In the genomic region with DNA sequence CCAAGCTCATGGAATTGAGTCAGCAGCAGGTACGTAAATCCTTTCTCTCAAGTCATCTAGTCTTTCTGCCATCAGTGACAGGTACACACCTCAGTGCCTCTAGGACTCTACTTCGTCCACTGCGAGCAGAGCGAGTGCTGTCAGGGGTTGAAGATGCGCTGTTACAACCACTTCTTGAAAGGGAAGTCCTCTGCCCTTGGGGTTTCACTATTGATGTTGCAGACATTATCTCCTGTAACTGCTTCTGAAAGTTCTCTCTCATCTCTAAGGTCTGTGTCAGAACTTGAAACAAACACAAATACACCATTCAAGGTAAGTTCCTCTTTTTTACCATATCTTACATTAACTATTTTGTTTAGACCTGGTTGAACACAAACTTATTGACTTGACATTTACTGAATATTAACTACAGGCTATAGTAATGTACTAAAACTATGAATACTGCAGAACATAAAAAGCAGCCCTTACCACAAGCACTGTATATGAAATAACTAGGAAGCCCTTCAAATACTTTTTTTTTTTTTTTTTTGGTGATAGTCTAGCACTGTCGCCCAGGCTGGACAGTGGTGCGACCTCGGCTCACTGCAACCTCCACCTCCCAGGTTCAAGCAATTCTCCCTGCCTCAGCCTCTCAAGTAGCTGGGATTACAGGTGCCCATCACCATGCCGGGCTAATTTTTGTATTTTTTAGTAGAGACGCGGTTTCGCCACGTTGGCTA, we compare ENCODE assay signal across 1 cellular context.
TF ChIP-seq lines count a peak whose summit lies in the region.

No MANE protein-coding gene starts in this region.

TF ChIP-seq in GM12878, 131 proteins besides CTCF, POLR2A, EP300 and RAD21 (continued from another document and continues in another):
- TF ChIP-seq, protein P1, sequence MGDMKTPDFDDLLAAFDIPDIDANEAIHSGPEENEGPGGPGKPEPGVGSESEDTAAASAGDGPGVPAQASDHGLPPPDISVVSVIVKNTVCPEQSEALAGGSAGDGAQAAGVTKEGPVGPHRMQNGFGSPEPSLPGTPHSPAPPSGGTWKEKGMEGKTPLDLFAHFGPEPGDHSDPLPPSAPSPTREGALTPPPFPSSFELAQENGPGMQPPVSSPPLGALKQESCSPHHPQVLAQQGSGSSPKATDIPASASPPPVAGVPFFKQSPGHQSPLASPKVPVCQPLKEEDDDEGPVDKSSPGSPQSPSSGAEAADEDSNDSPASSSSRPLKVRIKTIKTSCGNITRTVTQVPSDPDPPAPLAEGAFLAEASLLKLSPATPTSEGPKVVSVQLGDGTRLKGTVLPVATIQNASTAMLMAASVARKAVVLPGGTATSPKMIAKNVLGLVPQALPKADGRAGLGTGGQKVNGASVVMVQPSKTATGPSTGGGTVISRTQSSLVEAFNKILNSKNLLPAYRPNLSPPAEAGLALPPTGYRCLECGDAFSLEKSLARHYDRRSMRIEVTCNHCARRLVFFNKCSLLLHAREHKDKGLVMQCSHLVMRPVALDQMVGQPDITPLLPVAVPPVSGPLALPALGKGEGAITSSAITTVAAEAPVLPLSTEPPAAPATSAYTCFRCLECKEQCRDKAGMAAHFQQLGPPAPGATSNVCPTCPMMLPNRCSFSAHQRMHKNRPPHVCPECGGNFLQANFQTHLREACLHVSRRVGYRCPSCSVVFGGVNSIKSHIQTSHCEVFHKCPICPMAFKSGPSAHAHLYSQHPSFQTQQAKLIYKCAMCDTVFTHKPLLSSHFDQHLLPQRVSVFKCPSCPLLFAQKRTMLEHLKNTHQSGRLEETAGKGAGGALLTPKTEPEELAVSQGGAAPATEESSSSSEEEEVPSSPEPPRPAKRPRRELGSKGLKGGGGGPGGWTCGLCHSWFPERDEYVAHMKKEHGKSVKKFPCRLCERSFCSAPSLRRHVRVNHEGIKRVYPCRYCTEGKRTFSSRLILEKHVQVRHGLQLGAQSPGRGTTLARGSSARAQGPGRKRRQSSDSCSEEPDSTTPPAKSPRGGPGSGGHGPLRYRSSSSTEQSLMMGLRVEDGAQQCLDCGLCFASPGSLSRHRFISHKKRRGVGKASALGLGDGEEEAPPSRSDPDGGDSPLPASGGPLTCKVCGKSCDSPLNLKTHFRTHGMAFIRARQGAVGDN (IDR thresholded peaks at IDR 0.05) = no peak
- no peak for TF ChIP-seq POLR2AphosphoS2 (IDR thresholded peaks at IDR 0.05; ENCODE audit: low read depth, low read length)
- TF ChIP-seq ZNF274 (IDR thresholded peaks at IDR 0.05; ENCODE audit: insufficient read depth, insufficient read length) = no peak
- TF ChIP-seq, protein P2, sequence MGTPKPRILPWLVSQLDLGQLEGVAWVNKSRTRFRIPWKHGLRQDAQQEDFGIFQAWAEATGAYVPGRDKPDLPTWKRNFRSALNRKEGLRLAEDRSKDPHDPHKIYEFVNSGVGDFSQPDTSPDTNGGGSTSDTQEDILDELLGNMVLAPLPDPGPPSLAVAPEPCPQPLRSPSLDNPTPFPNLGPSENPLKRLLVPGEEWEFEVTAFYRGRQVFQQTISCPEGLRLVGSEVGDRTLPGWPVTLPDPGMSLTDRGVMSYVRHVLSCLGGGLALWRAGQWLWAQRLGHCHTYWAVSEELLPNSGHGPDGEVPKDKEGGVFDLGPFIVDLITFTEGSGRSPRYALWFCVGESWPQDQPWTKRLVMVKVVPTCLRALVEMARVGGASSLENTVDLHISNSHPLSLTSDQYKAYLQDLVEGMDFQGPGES (IDR thresholded peaks at IDR 0.05) = no peak
- TF ChIP-seq RAD51 (IDR thresholded peaks at IDR 0.05) = no peak
- TF ChIP-seq ATF7 (IDR thresholded peaks at IDR 0.05; ENCODE audit: low read depth) = peak; percentile 79
- TF ChIP-seq JUNB (IDR thresholded peaks at IDR 0.05) = peak; percentile 70
- peak in 1 of 2 experiments; percentile 44; a peak in 2 of 4 replicates for TF ChIP-seq IKZF2 (IDR thresholded peaks at IDR 0.05)
- peak; percentile 68 for TF ChIP-seq ZNF24 (IDR thresholded peaks at IDR 0.05)
- TF ChIP-seq, protein P3, sequence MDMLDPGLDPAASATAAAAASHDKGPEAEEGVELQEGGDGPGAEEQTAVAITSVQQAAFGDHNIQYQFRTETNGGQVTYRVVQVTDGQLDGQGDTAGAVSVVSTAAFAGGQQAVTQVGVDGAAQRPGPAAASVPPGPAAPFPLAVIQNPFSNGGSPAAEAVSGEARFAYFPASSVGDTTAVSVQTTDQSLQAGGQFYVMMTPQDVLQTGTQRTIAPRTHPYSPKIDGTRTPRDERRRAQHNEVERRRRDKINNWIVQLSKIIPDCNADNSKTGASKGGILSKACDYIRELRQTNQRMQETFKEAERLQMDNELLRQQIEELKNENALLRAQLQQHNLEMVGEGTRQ (IDR thresholded peaks at IDR 0.05; ENCODE audit: borderline replicate concordance, low read depth, low read length) = no peak
- TF ChIP-seq GABPA (IDR thresholded peaks at IDR 0.05; ENCODE audit: low read depth) = 0 out of 2 replicates have a peak, but pooled peaks have one; percentile 34
- no peak for TF ChIP-seq BMI1 (IDR thresholded peaks at IDR 0.05; ENCODE audit: borderline replicate concordance)
- TF ChIP-seq SPI1 (IDR thresholded peaks at IDR 0.05; ENCODE audit: borderline replicate concordance, insufficient read depth, low read depth, low read length) = peak; percentile 92
- TF ChIP-seq SRF (IDR thresholded peaks at IDR 0.05; ENCODE audit: low read depth in 2 of 2, low read length in 2 of 2) = no peak
- TF ChIP-seq PAX8 (IDR thresholded peaks at IDR 0.05) = no peak
- no peak for TF ChIP-seq KLF5 (IDR thresholded peaks at IDR 0.05; ENCODE audit: partially characterized antibody)
- TF ChIP-seq MXI1 (IDR thresholded peaks at IDR 0.05; ENCODE audit: low read depth, low read length) = peak; percentile 47; the same call in 1 of the 2 replicates
- TF ChIP-seq BRCA1 (IDR thresholded peaks at IDR 0.05; ENCODE audit: low read depth, low read length) = no peak
- TF ChIP-seq, protein P4, sequence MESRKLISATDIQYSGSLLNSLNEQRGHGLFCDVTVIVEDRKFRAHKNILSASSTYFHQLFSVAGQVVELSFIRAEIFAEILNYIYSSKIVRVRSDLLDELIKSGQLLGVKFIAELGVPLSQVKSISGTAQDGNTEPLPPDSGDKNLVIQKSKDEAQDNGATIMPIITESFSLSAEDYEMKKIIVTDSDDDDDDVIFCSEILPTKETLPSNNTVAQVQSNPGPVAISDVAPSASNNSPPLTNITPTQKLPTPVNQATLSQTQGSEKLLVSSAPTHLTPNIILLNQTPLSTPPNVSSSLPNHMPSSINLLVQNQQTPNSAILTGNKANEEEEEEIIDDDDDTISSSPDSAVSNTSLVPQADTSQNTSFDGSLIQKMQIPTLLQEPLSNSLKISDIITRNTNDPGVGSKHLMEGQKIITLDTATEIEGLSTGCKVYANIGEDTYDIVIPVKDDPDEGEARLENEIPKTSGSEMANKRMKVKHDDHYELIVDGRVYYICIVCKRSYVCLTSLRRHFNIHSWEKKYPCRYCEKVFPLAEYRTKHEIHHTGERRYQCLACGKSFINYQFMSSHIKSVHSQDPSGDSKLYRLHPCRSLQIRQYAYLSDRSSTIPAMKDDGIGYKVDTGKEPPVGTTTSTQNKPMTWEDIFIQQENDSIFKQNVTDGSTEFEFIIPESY (IDR thresholded peaks at IDR 0.05) = no peak
- TF ChIP-seq, protein P5, sequence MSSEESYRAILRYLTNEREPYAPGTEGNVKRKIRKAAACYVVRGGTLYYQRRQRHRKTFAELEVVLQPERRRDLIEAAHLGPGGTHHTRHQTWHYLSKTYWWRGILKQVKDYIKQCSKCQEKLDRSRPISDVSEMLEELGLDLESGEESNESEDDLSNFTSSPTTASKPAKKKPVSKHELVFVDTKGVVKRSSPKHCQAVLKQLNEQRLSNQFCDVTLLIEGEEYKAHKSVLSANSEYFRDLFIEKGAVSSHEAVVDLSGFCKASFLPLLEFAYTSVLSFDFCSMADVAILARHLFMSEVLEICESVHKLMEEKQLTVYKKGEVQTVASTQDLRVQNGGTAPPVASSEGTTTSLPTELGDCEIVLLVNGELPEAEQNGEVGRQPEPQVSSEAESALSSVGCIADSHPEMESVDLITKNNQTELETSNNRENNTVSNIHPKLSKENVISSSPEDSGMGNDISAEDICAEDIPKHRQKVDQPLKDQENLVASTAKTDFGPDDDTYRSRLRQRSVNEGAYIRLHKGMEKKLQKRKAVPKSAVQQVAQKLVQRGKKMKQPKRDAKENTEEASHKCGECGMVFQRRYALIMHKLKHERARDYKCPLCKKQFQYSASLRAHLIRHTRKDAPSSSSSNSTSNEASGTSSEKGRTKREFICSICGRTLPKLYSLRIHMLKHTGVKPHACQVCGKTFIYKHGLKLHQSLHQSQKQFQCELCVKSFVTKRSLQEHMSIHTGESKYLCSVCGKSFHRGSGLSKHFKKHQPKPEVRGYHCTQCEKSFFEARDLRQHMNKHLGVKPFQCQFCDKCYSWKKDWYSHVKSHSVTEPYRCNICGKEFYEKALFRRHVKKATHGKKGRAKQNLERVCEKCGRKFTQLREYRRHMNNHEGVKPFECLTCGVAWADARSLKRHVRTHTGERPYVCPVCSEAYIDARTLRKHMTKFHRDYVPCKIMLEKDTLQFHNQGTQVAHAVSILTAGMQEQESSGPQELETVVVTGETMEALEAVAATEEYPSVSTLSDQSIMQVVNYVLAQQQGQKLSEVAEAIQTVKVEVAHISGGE (CRISPR knock-in tag; IDR thresholded peaks at IDR 0.05) = no peak
- TF ChIP-seq, protein P6, sequence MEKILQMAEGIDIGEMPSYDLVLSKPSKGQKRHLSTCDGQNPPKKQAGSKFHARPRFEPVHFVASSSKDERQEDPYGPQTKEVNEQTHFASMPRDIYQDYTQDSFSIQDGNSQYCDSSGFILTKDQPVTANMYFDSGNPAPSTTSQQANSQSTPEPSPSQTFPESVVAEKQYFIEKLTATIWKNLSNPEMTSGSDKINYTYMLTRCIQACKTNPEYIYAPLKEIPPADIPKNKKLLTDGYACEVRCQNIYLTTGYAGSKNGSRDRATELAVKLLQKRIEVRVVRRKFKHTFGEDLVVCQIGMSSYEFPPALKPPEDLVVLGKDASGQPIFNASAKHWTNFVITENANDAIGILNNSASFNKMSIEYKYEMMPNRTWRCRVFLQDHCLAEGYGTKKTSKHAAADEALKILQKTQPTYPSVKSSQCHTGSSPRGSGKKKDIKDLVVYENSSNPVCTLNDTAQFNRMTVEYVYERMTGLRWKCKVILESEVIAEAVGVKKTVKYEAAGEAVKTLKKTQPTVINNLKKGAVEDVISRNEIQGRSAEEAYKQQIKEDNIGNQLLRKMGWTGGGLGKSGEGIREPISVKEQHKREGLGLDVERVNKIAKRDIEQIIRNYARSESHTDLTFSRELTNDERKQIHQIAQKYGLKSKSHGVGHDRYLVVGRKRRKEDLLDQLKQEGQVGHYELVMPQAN (conservative IDR thresholded peaks at IDR 0.05) = no peak
- no peak for TF ChIP-seq FOXK2 (IDR thresholded peaks at IDR 0.05)
- TF ChIP-seq WRNIP1 (IDR thresholded peaks at IDR 0.05; ENCODE audit: borderline replicate concordance, low read depth, low read length) = 0 out of 2 replicates have a peak, but pooled peaks have one; percentile 52
- TF ChIP-seq CBX3 (IDR thresholded peaks at IDR 0.05; ENCODE audit: borderline replicate concordance, low read depth) = no peak
- TF ChIP-seq RUNX3 (IDR thresholded peaks at IDR 0.05; ENCODE audit: low read length) = peak; percentile 70; the same call in 1 of the 2 replicates
- 0 out of 2 replicates have a peak, but pooled peaks have one; percentile 43 for TF ChIP-seq CREM (IDR thresholded peaks at IDR 0.05; ENCODE audit: low read depth)
- TF ChIP-seq, protein P7, sequence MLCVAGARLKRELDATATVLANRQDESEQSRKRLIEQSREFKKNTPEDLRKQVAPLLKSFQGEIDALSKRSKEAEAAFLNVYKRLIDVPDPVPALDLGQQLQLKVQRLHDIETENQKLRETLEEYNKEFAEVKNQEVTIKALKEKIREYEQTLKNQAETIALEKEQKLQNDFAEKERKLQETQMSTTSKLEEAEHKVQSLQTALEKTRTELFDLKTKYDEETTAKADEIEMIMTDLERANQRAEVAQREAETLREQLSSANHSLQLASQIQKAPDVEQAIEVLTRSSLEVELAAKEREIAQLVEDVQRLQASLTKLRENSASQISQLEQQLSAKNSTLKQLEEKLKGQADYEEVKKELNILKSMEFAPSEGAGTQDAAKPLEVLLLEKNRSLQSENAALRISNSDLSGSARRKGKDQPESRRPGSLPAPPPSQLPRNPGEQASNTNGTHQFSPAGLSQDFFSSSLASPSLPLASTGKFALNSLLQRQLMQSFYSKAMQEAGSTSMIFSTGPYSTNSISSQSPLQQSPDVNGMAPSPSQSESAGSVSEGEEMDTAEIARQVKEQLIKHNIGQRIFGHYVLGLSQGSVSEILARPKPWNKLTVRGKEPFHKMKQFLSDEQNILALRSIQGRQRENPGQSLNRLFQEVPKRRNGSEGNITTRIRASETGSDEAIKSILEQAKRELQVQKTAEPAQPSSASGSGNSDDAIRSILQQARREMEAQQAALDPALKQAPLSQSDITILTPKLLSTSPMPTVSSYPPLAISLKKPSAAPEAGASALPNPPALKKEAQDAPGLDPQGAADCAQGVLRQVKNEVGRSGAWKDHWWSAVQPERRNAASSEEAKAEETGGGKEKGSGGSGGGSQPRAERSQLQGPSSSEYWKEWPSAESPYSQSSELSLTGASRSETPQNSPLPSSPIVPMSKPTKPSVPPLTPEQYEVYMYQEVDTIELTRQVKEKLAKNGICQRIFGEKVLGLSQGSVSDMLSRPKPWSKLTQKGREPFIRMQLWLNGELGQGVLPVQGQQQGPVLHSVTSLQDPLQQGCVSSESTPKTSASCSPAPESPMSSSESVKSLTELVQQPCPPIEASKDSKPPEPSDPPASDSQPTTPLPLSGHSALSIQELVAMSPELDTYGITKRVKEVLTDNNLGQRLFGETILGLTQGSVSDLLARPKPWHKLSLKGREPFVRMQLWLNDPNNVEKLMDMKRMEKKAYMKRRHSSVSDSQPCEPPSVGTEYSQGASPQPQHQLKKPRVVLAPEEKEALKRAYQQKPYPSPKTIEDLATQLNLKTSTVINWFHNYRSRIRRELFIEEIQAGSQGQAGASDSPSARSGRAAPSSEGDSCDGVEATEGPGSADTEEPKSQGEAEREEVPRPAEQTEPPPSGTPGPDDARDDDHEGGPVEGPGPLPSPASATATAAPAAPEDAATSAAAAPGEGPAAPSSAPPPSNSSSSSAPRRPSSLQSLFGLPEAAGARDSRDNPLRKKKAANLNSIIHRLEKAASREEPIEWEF (IDR thresholded peaks at IDR 0.05; ENCODE audit: insufficient replicate concordance, low read depth, low read length) = peak; percentile 44
- TF ChIP-seq, protein P8, sequence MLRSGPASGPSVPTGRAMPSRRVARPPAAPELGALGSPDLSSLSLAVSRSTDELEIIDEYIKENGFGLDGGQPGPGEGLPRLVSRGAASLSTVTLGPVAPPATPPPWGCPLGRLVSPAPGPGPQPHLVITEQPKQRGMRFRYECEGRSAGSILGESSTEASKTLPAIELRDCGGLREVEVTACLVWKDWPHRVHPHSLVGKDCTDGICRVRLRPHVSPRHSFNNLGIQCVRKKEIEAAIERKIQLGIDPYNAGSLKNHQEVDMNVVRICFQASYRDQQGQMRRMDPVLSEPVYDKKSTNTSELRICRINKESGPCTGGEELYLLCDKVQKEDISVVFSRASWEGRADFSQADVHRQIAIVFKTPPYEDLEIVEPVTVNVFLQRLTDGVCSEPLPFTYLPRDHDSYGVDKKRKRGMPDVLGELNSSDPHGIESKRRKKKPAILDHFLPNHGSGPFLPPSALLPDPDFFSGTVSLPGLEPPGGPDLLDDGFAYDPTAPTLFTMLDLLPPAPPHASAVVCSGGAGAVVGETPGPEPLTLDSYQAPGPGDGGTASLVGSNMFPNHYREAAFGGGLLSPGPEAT (IDR thresholded peaks at IDR 0.05; ENCODE audit: low read depth) = peak; percentile 49; the same call in 1 of the 2 replicates
- TF ChIP-seq POLR2AphosphoS5 (IDR thresholded peaks at IDR 0.05; ENCODE audit: low read length) = no peak
- no peak for TF ChIP-seq NFXL1 (IDR thresholded peaks at IDR 0.05; ENCODE audit: borderline replicate concordance)
- no peak for TF ChIP-seq RBBP5 (conservative IDR thresholded peaks at IDR 0.05)
- peak; percentile 56; the same call in 1 of the 2 replicates for TF ChIP-seq BACH1 (IDR thresholded peaks at IDR 0.05; ENCODE audit: borderline replicate concordance)
- no peak for TF ChIP-seq IKZF1 (conservative IDR thresholded peaks at IDR 0.05)
